Comparison of ENCODE assay signal across 9 cellular contexts in genomic region chr7:105009667-105010537, GRCh38. TPM values are rescaled to one million over a fixed set of nuclear protein-coding genes. Genes with fewer than 3 reads are reported as not detected.
DNase-seq lines count a peak whose midpoint lies in the region; ATAC-seq and TF ChIP-seq lines count a peak whose summit lies in the region.
"Had no signal": no experiment of that assay in that cellular context is flagged by ENCODE, and none has a peak within 500 bp of the region (broad histone marks: within the 10 kb centered on the region; RNA-seq: fewer than 3 reads in every experiment).

No MANE protein-coding gene starts in this region.

- no peak for ATAC-seq in stimulated activated memory B cell treated with anti-CD40 and anti-IgM and Interleukin-4, amounts not matched to agents 10 μg/mL and 1 μg/mL and 100 μg/mL, for 72 hours
- no peak for ATAC-seq in GM18873 (IDR thresholded peaks at IDR 0.05; ENCODE audit: low FRiP score, unreplicated experiment)

- no peak for DNase-seq in HFFc6
- no peak for DNase-seq in activated T-helper 2 cell treated with anti-CD3 and anti-CD28 coated beads, Interferon-gamma antibody, Interleukin-2, Interleukin-4, amounts not matched to agents 10 μg/mL and 5 μg/mL and 100 μg/mL, durations not matched to agents 14 hours and 24 hours and 36 hours (ENCODE audit: low spot score)
- no peak for DNase-seq in A172 (ENCODE audit: low spot score)
- DNase-seq in NCI-H1930 (lab: John Stamatoyannopoulos, UW) = no peak
- no peak for DNase-seq in NCI-H226
- DNase-seq: activated gamma-delta T cell treated with Interleukin-2 at 50 U/mL for 16 hours had no signal

- intact Hi-C loops in activated T-helper 2 cell treated with anti-CD3 and anti-CD28 coated beads, Interferon-gamma antibody, Interleukin-2, Interleukin-4, amounts not matched to agents 10 μg/mL and 5 μg/mL and 100 μg/mL, durations not matched to agents 14 hours and 24 hours and 36 hours (cut with micrococcal nuclease) = loop anchor here (5.0 kb wide), 2 partner anchors 337 to 797 kb away; no protein-coding TSS in a partner anchor

- peak overlapping the region; percentile 100 for H3K9ac ChIP-seq in iPS-18a (ENCODE audit: low read length)

- peaks cover 17% of the 10 kb centered on the region for H3K27me3 Mint-ChIP-seq in HFFc6 (ENCODE audit: insufficient read depth)
- H3K27me3 Mint-ChIP-seq in activated T-helper 2 cell treated with anti-CD3 and anti-CD28 coated beads, Interferon-gamma antibody, Interleukin-2, Interleukin-4, amounts not matched to agents 10 μg/mL and 5 μg/mL and 100 μg/mL, durations not matched to agents 14 hours and 24 hours and 36 hours (ENCODE audit: low read depth) = no peaks in the 10 kb centered on the region
- H3K27me3 Mint-ChIP-seq in stimulated activated memory B cell treated with anti-CD40 and anti-IgM and Interleukin-4, amounts not matched to agents 10 μg/mL and 1 μg/mL and 100 μg/mL, for 72 hours = no peaks in the 10 kb centered on the region

- H3K4me1 ChIP-seq in iPS-18a (ENCODE audit: control insufficient read depth, low read depth, low read length) = peaks cover 13% of the 10 kb centered on the region

- H3K4me3 ChIP-seq in iPS-18a (ENCODE audit: low read length) = peak overlapping the region; percentile 100

- TF ChIP-seq CTCF in HFFc6 (IDR thresholded peaks at IDR 0.05) = no peak

- H3K36me3 Mint-ChIP-seq in HFFc6 (ENCODE audit: low read depth) = peaks cover 50% of the 10 kb centered on the region
- H3K36me3 Mint-ChIP-seq in activated T-helper 2 cell treated with anti-CD3 and anti-CD28 coated beads, Interferon-gamma antibody, Interleukin-2, Interleukin-4, amounts not matched to agents 10 μg/mL and 5 μg/mL and 100 μg/mL, durations not matched to agents 14 hours and 24 hours and 36 hours (ENCODE audit: low read depth) = peaks cover 76% of the 10 kb centered on the region
- peaks cover 51% of the 10 kb centered on the region for H3K36me3 Mint-ChIP-seq in stimulated activated memory B cell treated with anti-CD40 and anti-IgM and Interleukin-4, amounts not matched to agents 10 μg/mL and 1 μg/mL and 100 μg/mL, for 72 hours

- H3K27ac Mint-ChIP-seq in HFFc6 = peak overlapping the region; percentile 100
- H3K27ac Mint-ChIP-seq in activated T-helper 2 cell treated with anti-CD3 and anti-CD28 coated beads, Interferon-gamma antibody, Interleukin-2, Interleukin-4, amounts not matched to agents 10 μg/mL and 5 μg/mL and 100 μg/mL, durations not matched to agents 14 hours and 24 hours and 36 hours = peak overlapping the region; percentile 100
- peak overlapping the region; percentile 100 for H3K27ac Mint-ChIP-seq in stimulated activated memory B cell treated with anti-CD40 and anti-IgM and Interleukin-4, amounts not matched to agents 10 μg/mL and 1 μg/mL and 100 μg/mL, for 72 hours

- H3K36me3 ChIP-seq in iPS-18a (ENCODE audit: control insufficient read depth, low read depth, low read length) = peaks cover 5% of the 10 kb centered on the region

- H3K27me3 ChIP-seq in iPS-18a (ENCODE audit: control insufficient read depth, insufficient read depth, low read length) = no peaks in the 10 kb centered on the region

- peaks cover 55% of the 10 kb centered on the region for H3K4me1 Mint-ChIP-seq in HFFc6 (ENCODE audit: low read depth)
- H3K4me1 Mint-ChIP-seq in activated T-helper 2 cell treated with anti-CD3 and anti-CD28 coated beads, Interferon-gamma antibody, Interleukin-2, Interleukin-4, amounts not matched to agents 10 μg/mL and 5 μg/mL and 100 μg/mL, durations not matched to agents 14 hours and 24 hours and 36 hours (ENCODE audit: low read depth) = peaks cover 42% of the 10 kb centered on the region
- peaks cover 58% of the 10 kb centered on the region for H3K4me1 Mint-ChIP-seq in stimulated activated memory B cell treated with anti-CD40 and anti-IgM and Interleukin-4, amounts not matched to agents 10 μg/mL and 1 μg/mL and 100 μg/mL, for 72 hours

- H3K4me3 Mint-ChIP-seq in HFFc6 = peak overlapping the region; percentile 100
- peak overlapping the region; percentile 91 for H3K4me3 Mint-ChIP-seq in activated T-helper 2 cell treated with anti-CD3 and anti-CD28 coated beads, Interferon-gamma antibody, Interleukin-2, Interleukin-4, amounts not matched to agents 10 μg/mL and 5 μg/mL and 100 μg/mL, durations not matched to agents 14 hours and 24 hours and 36 hours (ENCODE audit: low read depth)
- peak overlapping the region; percentile 96 for H3K4me3 Mint-ChIP-seq in stimulated activated memory B cell treated with anti-CD40 and anti-IgM and Interleukin-4, amounts not matched to agents 10 μg/mL and 1 μg/mL and 100 μg/mL, for 72 hours

- H3K27ac ChIP-seq in iPS-18a (ENCODE audit: low read length) = no peak overlapping the region

- no peaks in the 10 kb centered on the region for H3K9me3 ChIP-seq in iPS-18a (ENCODE audit: control insufficient read depth, low read depth, low read length)

- peaks cover 8% of the 10 kb centered on the region for H3K9me3 Mint-ChIP-seq in HFFc6
- no peaks in the 10 kb centered on the region for H3K9me3 Mint-ChIP-seq in activated T-helper 2 cell treated with anti-CD3 and anti-CD28 coated beads, Interferon-gamma antibody, Interleukin-2, Interleukin-4, amounts not matched to agents 10 μg/mL and 5 μg/mL and 100 μg/mL, durations not matched to agents 14 hours and 24 hours and 36 hours
- H3K9me3 Mint-ChIP-seq in stimulated activated memory B cell treated with anti-CD40 and anti-IgM and Interleukin-4, amounts not matched to agents 10 μg/mL and 1 μg/mL and 100 μg/mL, for 72 hours = no peaks in the 10 kb centered on the region

RNA-seq across cellular contexts. Expression of gene KMT2E, which starts 4.1 kb away (rescaled TPM):
- 10 to 100 TPM; 39.7 to 53.4 (median 50.1) TPM for total RNA-seq in HFFc6 (2021; fragmentation: NEBNext Ultra II Directional; extraction: Animal tissue kit (Norgen Biotek cat#: 25700))
- total RNA-seq in activated T-helper 2 cell treated with anti-CD3 and anti-CD28 coated beads, Interferon-gamma antibody, Interleukin-2, Interleukin-4, amounts not matched to agents 10 μg/mL and 5 μg/mL and 100 μg/mL, durations not matched to agents 14 hours and 24 hours and 36 hours = 134 and 135 TPM in 2 replicates
- total RNA-seq in A172 (2014; rRNA removed; shearing (Covaris generic)) = 27.6 and 40.3 TPM in 2 replicates
